In the genomic region with DNA sequence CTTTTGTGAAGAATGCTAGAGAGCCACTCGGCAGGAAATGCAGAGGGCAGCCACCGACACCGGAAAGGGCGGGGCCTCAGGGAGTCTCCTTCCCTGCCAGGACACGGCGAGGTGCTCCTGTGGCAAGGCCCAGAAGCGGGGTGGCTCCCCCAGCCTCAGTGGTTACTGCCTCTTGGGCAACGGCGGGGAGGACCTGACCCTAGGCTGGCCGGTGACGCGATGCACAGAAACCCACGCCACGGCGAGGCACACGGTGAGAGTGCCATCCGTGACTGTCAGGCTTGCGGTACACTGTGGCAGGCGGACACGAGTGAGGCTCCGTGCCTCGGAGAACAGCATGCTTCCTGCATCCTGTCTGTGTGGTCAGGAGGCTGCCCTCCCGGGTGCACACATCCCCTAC, we compare ENCODE assay signal across 13 cellular contexts.
DNase-seq lines count a peak whose midpoint lies in the region; ATAC-seq lines count a peak whose summit lies in the region.
"Had no signal": no experiment of that assay in that cellular context is flagged by ENCODE, and none has a peak within 500 bp of the region (broad histone marks: within the 10 kb centered on the region; RNA-seq: fewer than 3 reads in every experiment).

No MANE protein-coding gene starts in this region.

- no peaks in the 10 kb centered on the region for H3K9me3 Mint-ChIP-seq in central memory CD8-positive, alpha-beta T cell

- peak overlapping the region; percentile 69 for H3K27ac Mint-ChIP-seq in central memory CD8-positive, alpha-beta T cell (ENCODE audit: low read depth)

- H3K36me3 ChIP-seq in KOPT-K1 (ENCODE audit: insufficient read depth, low read length), result peaks cover 75% of the 10 kb centered on the region

- H3K4me1 Mint-ChIP-seq in central memory CD8-positive, alpha-beta T cell, result peaks cover 34% of the 10 kb centered on the region

- H3K27ac ChIP-seq in KOPT-K1 (ENCODE audit: low read depth, low read length, poor library complexity, severe bottlenecking), result peak overlapping the region; percentile 18
- H3K27ac ChIP-seq: cardiac muscle cell, suprapubic skin had no signal

- peaks cover 22% of the 10 kb centered on the region for H3K36me3 Mint-ChIP-seq in central memory CD8-positive, alpha-beta T cell (ENCODE audit: insufficient read depth)

- DNase-seq in activated CD8-positive, alpha-beta memory T cell treated with anti-CD3 and anti-CD28 coated beads, Interleukin-2, amount 50 U/mL, for 48 hours, result peak; percentile 78
- peak in 1 of 2 donors; percentile 40 for DNase-seq in central memory CD8-positive, alpha-beta T cell (ENCODE audit: low spot score in 2 of 2)
- peak; percentile 39 to 44 for DNase-seq in stimulated activated CD4-positive, alpha-beta T cell treated with anti-CD3 and anti-CD28 coated beads, Interleukin-4, amount 100 ng/mL, for 48 hours (ENCODE audit: low read depth in 2 of 2)
- no peak for DNase-seq in NOMO-1 treated with dmso at 0.1 percent for 144 hours (lab: John Stamatoyannopoulos, UW; ENCODE audit: unreplicated experiment)
- DNase-seq: left ventricle myocardium superior, NCI-H1105, retina had no signal

- no peaks in the 10 kb centered on the region for H3K27me3 Mint-ChIP-seq in central memory CD8-positive, alpha-beta T cell

- peak; percentile 79 for ATAC-seq in central memory CD8-positive, alpha-beta T cell (replicated peaks; ENCODE audit: extremely low read depth, poor library complexity, severe bottlenecking)
- ATAC-seq in HG03521 (IDR thresholded peaks at IDR 0.05; ENCODE audit: unreplicated experiment) (no peak), HG03025 (IDR thresholded peaks at IDR 0.05; ENCODE audit: low FRiP score, unreplicated experiment) (no peak), HG02642 (IDR thresholded peaks at IDR 0.05; ENCODE audit: poor library complexity, unreplicated experiment) (no peak)
- ATAC-seq: left ventricle myocardium superior had no signal

- H3K4me3 Mint-ChIP-seq in central memory CD8-positive, alpha-beta T cell, result peak overlapping the region; percentile 53

- no peaks in the 10 kb centered on the region for H3K9me3 ChIP-seq in KOPT-K1 (ENCODE audit: insufficient read depth, low read length, poor library complexity, severe bottlenecking)
- H3K9me3 ChIP-seq: suprapubic skin had no signal
